ENCODE assay signal across 10 cellular contexts in genomic region chr2:207503234-207503633, GRCh38. TPM values are rescaled to one million over a fixed set of nuclear protein-coding genes. Genes with fewer than 3 reads are reported as not detected.
A peak's percentile ranks its signal among the peaks of the same experiment; 100 is the strongest.
DNase-seq lines count a peak whose midpoint lies in the region; ATAC-seq, FAIRE-seq and TF ChIP-seq lines count a peak whose summit lies in the region.
"Had no signal": no experiment of that assay in that cellular context is flagged by ENCODE, and none has a peak within 500 bp of the region (broad histone marks: within the 10 kb centered on the region; RNA-seq: fewer than 3 reads in every experiment).

No MANE protein-coding gene starts in this region.

- TF ChIP-seq CTCF in smooth muscle cell (IDR thresholded peaks at IDR 0.05; ENCODE audit: borderline replicate concordance, insufficient read depth, poor library complexity, severe bottlenecking) (no peak), type B pancreatic cell (conservative IDR thresholded peaks at IDR 0.05) (no peak), stomach (IDR thresholded peaks at IDR 0.05) (no peak)

- no peaks in the 10 kb centered on the region for H3K27me3 ChIP-seq in smooth muscle cell (ENCODE audit: low read depth)
- H3K27me3 ChIP-seq in stomach = no peaks in the 10 kb centered on the region

- H3K9ac ChIP-seq in smooth muscle cell (ENCODE audit: low read depth) = no peak overlapping the region
- H3K9ac ChIP-seq: KMS-11, parathyroid adenoma had no signal

- ATAC-seq in HG02981 (IDR thresholded peaks at IDR 0.05; ENCODE audit: unreplicated experiment) = peak; percentile 79
- no peak for ATAC-seq in HG03469 (IDR thresholded peaks at IDR 0.05; ENCODE audit: unreplicated experiment)

- no peak overlapping the region for H3K4me2 ChIP-seq in smooth muscle cell
- H3K4me2 ChIP-seq: KMS-11 had no signal

- H3K27me3 Mint-ChIP-seq in type B pancreatic cell = peaks cover 4% of the 10 kb centered on the region

- H3K27ac ChIP-seq in smooth muscle cell (ENCODE audit: low read depth) = peak overlapping the region; percentile 86
- no peak overlapping the region for H3K27ac ChIP-seq in stomach
- H3K27ac ChIP-seq: KMS-11, parathyroid adenoma had no signal

- no peak overlapping the region for H3K4me3 Mint-ChIP-seq in type B pancreatic cell

- TF ChIP-seq POLR2A in stomach (IDR thresholded peaks at IDR 0.05) = no peak

- peaks cover 17% of the 10 kb centered on the region for H3F3A ChIP-seq in smooth muscle cell (ENCODE audit: low read depth)

- peaks cover 43% of the 10 kb centered on the region for H3K4me1 ChIP-seq in smooth muscle cell (ENCODE audit: low read depth)
- peaks cover 0 to 18% (median 9%) of the 10 kb centered on the region in 4 donors for H3K4me1 ChIP-seq in stomach
- H3K4me1 ChIP-seq: parathyroid adenoma had no signal

- peaks cover 21% of the 10 kb centered on the region for H3K4me1 Mint-ChIP-seq in type B pancreatic cell (ENCODE audit: unreplicated experiment)

- H3K36me3 ChIP-seq in smooth muscle cell (ENCODE audit: low read depth) (no peaks in the 10 kb centered on the region), stomach (no peaks in the 10 kb centered on the region)

- H3K4me3 ChIP-seq in smooth muscle cell (no peak overlapping the region), stomach (no peak overlapping the region)

- H3K36me3 Mint-ChIP-seq in type B pancreatic cell = no peaks in the 10 kb centered on the region

- whole genome bisulfite sequencing in smooth muscle cell (ENCODE audit: low lambda C conversion rate) = 74% methylated on average over 5 of the region's 5 CpGs
- 58 to 67% (median 60%) methylated on average over 5 of the region's 5 CpGs for WGBS in stomach, 5 donors

- FAIRE-seq in GM19239 (lab: Jason Lieb, UNC) = peak; percentile 39

- intact Hi-C loops in stomach (cut with DNase I; ENCODE audit: low total_unique reads) = no loop called here

- H3K79me2 ChIP-seq in smooth muscle cell (ENCODE audit: low read depth) = no peaks in the 10 kb centered on the region
- H3K79me2 ChIP-seq: parathyroid adenoma had no signal

- no peak overlapping the region for H2AFZ ChIP-seq in smooth muscle cell (ENCODE audit: low read depth)
- H2AFZ ChIP-seq: parathyroid adenoma had no signal

- no peaks in the 10 kb centered on the region for H4K20me1 ChIP-seq in smooth muscle cell (ENCODE audit: low read depth)

- DNase-seq in GM19239 (ENCODE audit: insufficient read length, low spot score) (peak; percentile 12), brain pericyte (ENCODE audit: low read depth, low spot score) (peak; percentile 70), smooth muscle cell (lab: John Stamatoyannopoulos, UW; ENCODE audit: unreplicated experiment) (no peak), NCI-H345 (lab: John Stamatoyannopoulos, UW) (no peak), type B pancreatic cell (ENCODE audit: extremely low spot score, unreplicated experiment) (no peak), stomach (no peak)

- no peak overlapping the region for H3K27ac Mint-ChIP-seq in type B pancreatic cell

- TF ChIP-seq EP300 in stomach (IDR thresholded peaks at IDR 0.05) = no peak

- H3K9me3 ChIP-seq in smooth muscle cell (replicated peaks; ENCODE audit: low read depth) (no peaks in the 10 kb centered on the region), stomach (no peaks in the 10 kb centered on the region)

- H3K9me3 Mint-ChIP-seq in type B pancreatic cell = no peaks in the 10 kb centered on the region

RNA-seq across cellular contexts. Expression of gene CREB1, which starts 26.5 kb away (rescaled TPM):
- 41.1 and 67.6 TPM in 2 replicates for total RNA-seq in smooth muscle cell
- 19.0 and 23.8 TPM in 2 replicates for polyA plus RNA-seq in smooth muscle cell
- 78.5 and 89.6 TPM in 2 replicates for total RNA-seq in type B pancreatic cell (ENCODE audit: low replicate concordance)
- 10 to 100 TPM; 14.0 to 58.6 (median 20.0) TPM for total RNA-seq in stomach
- polyA plus RNA-seq in stomach = 10 to 100 TPM in 1 of 3 donors, 1 to 10 TPM in 2; 5.2 to 11.2 (median 5.3) TPM

Comparison
In these comparisons a context has a peak if more than half of its experiments do, and no peak if none do; other contexts are left out.
1. DNase-seq: peak in GM19239 (single experiment) and brain pericyte (single experiment); none in smooth muscle cell (single experiment), NCI-H345 (single experiment), type B pancreatic cell (single experiment) and stomach (single experiment).